ENCODE assay signal across 7 cellular contexts in genomic region chr12:116863275-116863767, GRCh38. TPM values are rescaled to one million over a fixed set of nuclear protein-coding genes. Genes with fewer than 3 reads are reported as not detected.
DNase-seq lines count a peak whose midpoint lies in the region; ATAC-seq, FAIRE-seq and TF ChIP-seq lines count a peak whose summit lies in the region.

No MANE protein-coding gene starts in this region.

- H3K9me3 Mint-ChIP-seq in natural killer cell, result no peaks in the 10 kb centered on the region
- H3K9me3 Mint-ChIP-seq in activated T-cell treated with anti-CD3 and anti-CD28 coated beads, Interleukin-2, amount 50 U/mL, for 72 hours, result no peaks in the 10 kb centered on the region

- no peak overlapping the region for H3K27ac Mint-ChIP-seq in natural killer cell
- H3K27ac Mint-ChIP-seq in activated T-cell treated with anti-CD3 and anti-CD28 coated beads, Interleukin-2, amount 50 U/mL, for 72 hours, result no peak overlapping the region

- BruUV-seq in K562 (replicated peaks; lab: Mats Ljungman, UMichigan), result no TSS peak

- no peak for DNase-seq in D721Med (ENCODE audit: insufficient read length, low spot score)
- peak; percentile 69 for DNase-seq in HEK293T (ENCODE audit: extremely low spot score)
- DNase-seq in K562 (ENCODE audit: extremely low read depth in 1 of 4, low spot score in 3 of 4), result peak; percentile 43 to 65 (median 52)
- no peak for DNase-seq in natural killer cell
- DNase-seq in AG08395 (ENCODE audit: low spot score), result no peak
- no peak for DNase-seq in MV-4-11 (lab: John Stamatoyannopoulos, UW)
- DNase-seq in activated T-cell treated with anti-CD3 and anti-CD28 coated beads, Interleukin-2, amount 50 U/mL, for 72 hours, result no peak

- H2AFZ ChIP-seq in K562 (ENCODE audit: low read depth, low read length), result no peak overlapping the region; the same call in 1 of the 2 replicates

- H3K79me2 ChIP-seq in K562 (ENCODE audit: control insufficient read depth, insufficient read depth, low read length), result no peaks in the 10 kb centered on the region

- peaks cover 18 to 28% of the 10 kb centered on the region in 2 donors for H3K27me3 Mint-ChIP-seq in natural killer cell (ENCODE audit: low read depth in 2 of 2)
- H3K27me3 Mint-ChIP-seq in activated T-cell treated with anti-CD3 and anti-CD28 coated beads, Interleukin-2, amount 50 U/mL, for 72 hours (ENCODE audit: low read depth), result peaks cover 25% of the 10 kb centered on the region

- peaks cover 19 to 21% of the 10 kb centered on the region in 2 experiments; a peak in 4 of 5 replicates for H3K27me3 ChIP-seq in K562 (ENCODE audit: control insufficient read depth in 2 of 2, insufficient read depth in 2 of 2, low read length in 2 of 2)

- H3K4me1 Mint-ChIP-seq in natural killer cell, result no peaks in the 10 kb centered on the region
- peaks cover 13% of the 10 kb centered on the region for H3K4me1 Mint-ChIP-seq in activated T-cell treated with anti-CD3 and anti-CD28 coated beads, Interleukin-2, amount 50 U/mL, for 72 hours (ENCODE audit: low read depth)

- 3% methylated on average over 5 of the region's 6 CpGs for WGBS in K562 (ENCODE audit: insufficient coverage, low coverage, missing lambda C conversion rate)

- no peak overlapping the region for H3K27ac ChIP-seq in K562 (ENCODE audit: extremely low read depth, low read depth, low read length)

- no peaks in the 10 kb centered on the region for H3K9me3 ChIP-seq in K562 (replicated peaks; ENCODE audit: control insufficient read depth, insufficient read depth, low read depth, low read length)

- no peak overlapping the region for H3K4me2 ChIP-seq in K562 (ENCODE audit: insufficient read depth, low read length)

- intact Hi-C loops in K562 (cut with micrococcal nuclease), result loop anchor here (1.0 kb wide), 1 partner anchor 160 kb away; no protein-coding TSS in a partner anchor
- intact Hi-C loops in natural killer cell (cut with micrococcal nuclease), result no loop called here

- in situ Hi-C loops in K562 (cut with MboI), result no loop called here

- ATAC-seq in K562 (peak; percentile 86), natural killer cell (peak in 1 of 3 donors; percentile 40)
- ATAC-seq in activated T-cell treated with anti-CD3 and anti-CD28 coated beads, Interleukin-2, amount 50 U/mL, for 72 hours (replicated peaks in 1 of 2), result no peak

- no peaks in the 10 kb centered on the region; a peak in 2 of 5 replicates for H3K4me1 ChIP-seq in K562 (replicated peaks in 1 of 2; ENCODE audit: control insufficient read depth in 2 of 2, insufficient read depth in 2 of 2, low read length in 2 of 2)

- no peak for TF ChIP-seq EP300 in K562 (IDR thresholded peaks at IDR 0.05; ENCODE audit: low read length)

- no peaks in the 10 kb centered on the region for H3K9me1 ChIP-seq in K562 (ENCODE audit: control insufficient read depth, insufficient read depth, low read length)

- TF ChIP-seq CTCF in D721Med (IDR thresholded peaks at IDR 0.05; ENCODE audit: insufficient read depth, missing control alignments), result peak; percentile 39
- peak; percentile 65 to 95 (median 85) for TF ChIP-seq CTCF in K562 (IDR thresholded peaks at IDR 0.05 in 2 of 3, conservative IDR thresholded peaks at IDR 0.05 in 1 of 3; ENCODE audit: insufficient read depth in 2 of 3, low read depth in 1 of 3, low read length in 3 of 3)
- TF ChIP-seq CTCF in natural killer cell (IDR thresholded peaks at IDR 0.05), result peak; percentile 26

- CTCF ChIA-PET in HEK293T (lab: Yijun Ruan, JAX), result interaction anchor here (0.5 to 1.9 kb wide), 17 partner anchors 9 to 1411 kb away, joined by 3 to 13 read pairs (median 4); no protein-coding TSS in a partner anchor
- CTCF ChIA-PET in K562 (lab: Yijun Ruan, JAX; ENCODE audit: low intra/inter-chr PET ratio), result interaction anchor here (0.7 kb wide), 1 partner anchor 160 kb away, joined by 3 read pairs; no protein-coding TSS in a partner anchor

- H4K20me1 ChIP-seq in K562 (replicated peaks; ENCODE audit: control insufficient read depth, insufficient read depth, low read length), result peaks cover 6% of the 10 kb centered on the region; the same call in 1 of the 2 replicates

- H3K36me3 Mint-ChIP-seq in natural killer cell, result no peaks in the 10 kb centered on the region
- no peaks in the 10 kb centered on the region for H3K36me3 Mint-ChIP-seq in activated T-cell treated with anti-CD3 and anti-CD28 coated beads, Interleukin-2, amount 50 U/mL, for 72 hours (ENCODE audit: insufficient read depth in 2 of 2)

- H3K4me3 ChIP-seq in K562, result no peak overlapping the region

- H3K9ac ChIP-seq in K562 (ENCODE audit: insufficient read depth in 1 of 2, low read depth in 2 of 2, low read length in 2 of 2), result no peak overlapping the region

- H3K36me3 ChIP-seq in K562 (ENCODE audit: control insufficient read depth, insufficient read depth, low read length), result no peaks in the 10 kb centered on the region

- POLR2A ChIA-PET in HEK293T (lab: Yijun Ruan, JAX) (interaction anchor here (0.6 to 1.0 kb wide), 2 partner anchors 17 to 157 kb away, joined by 3 to 7 read pairs; no protein-coding TSS in a partner anchor), K562 (lab: Yijun Ruan, JAX) (no interaction called here)

- FAIRE-seq in D721Med (lab: Jason Lieb, UNC) (no peak), K562 (lab: Jason Lieb, UNC) (peak; percentile 58)

- peak in 1 of 2 experiments; percentile 52; a peak in 2 of 4 replicates for TF ChIP-seq RAD21 in K562 (CRISPR knock-in tag; conservative IDR thresholded peaks at IDR 0.05 in 1 of 2, IDR thresholded peaks at IDR 0.05 in 1 of 2)

- no peak overlapping the region for H3K4me3 Mint-ChIP-seq in natural killer cell
- no peak overlapping the region for H3K4me3 Mint-ChIP-seq in activated T-cell treated with anti-CD3 and anti-CD28 coated beads, Interleukin-2, amount 50 U/mL, for 72 hours

- no peak for TF ChIP-seq POLR2A in K562 (conservative IDR thresholded peaks at IDR 0.05)

TF ChIP-seq in HEK293T, 16 proteins besides CTCF, POLR2A, EP300 and RAD21:
- peak; percentile 41; the same call in 1 of the 2 replicates for TF ChIP-seq ZNF384 (IDR thresholded peaks at IDR 0.05)
- no peak for TF ChIP-seq HDGF (IDR thresholded peaks at IDR 0.05; ENCODE audit: borderline replicate concordance)

TF ChIP-seq in K562, 482 proteins besides CTCF, POLR2A, EP300 and RAD21 (continues in another document):
- TF ChIP-seq MITF (IDR thresholded peaks at IDR 0.05), result no peak

RNA-seq across cellular contexts. Expression of gene HRK, which starts 17.9 kb away (rescaled TPM):
- not detected in 2 replicates for total RNA-seq in K562 (2011; cell fraction: chromatin; rRNA removed; ENCODE audit: low replicate concordance)
- total RNA-seq in K562 (2011; cell fraction: nucleolus; rRNA removed), result not detected in 2 replicates
- not detected in 2 replicates for total RNA-seq in K562 (2011; cell fraction: nucleoplasm; rRNA removed)
- total RNA-seq in K562 (2014; rRNA removed) (0.05 TPM in 1 of 2 replicates, not detected in the other), K562 (2014; rRNA removed; fragmentation: Illumina TruSeq; extraction: Trizol) (0.04 TPM in 1 of 2 replicates, not detected in the other), K562 (2015; rRNA removed; fragmentation: Illumina TruSeq; extraction: Trizol) (not detected in 2 replicates), K562 (2021) (not detected in 2 replicates), natural killer cell (under 1 TPM in 1 of 3 donors, not detected in 2; 0.15 TPM)
- polyA plus RNA-seq in K562 (2011; rRNA removed) (0.04 TPM in 1 of 2 replicates, not detected in the other), K562 (2014; fragmentation: Illumina TruSeq; extraction: Trizol) (not detected in 2 replicates), K562 (2014; fragmentation: Nextera tagmentation; extraction: Ambion mirVana) (not detected), K562 (2014; rRNA removed) (0.01 TPM in 1 of 2 replicates, not detected in the other)
- polyA plus RNA-seq in K562 (2011; cell fraction: cytosol; rRNA removed), result 0.01 TPM in 2 replicates
- not detected in 2 replicates for polyA plus RNA-seq in K562 (2011; cell fraction: nucleus; rRNA removed)
- 0.10 TPM in 1 of 2 replicates, not detected in the other for polyA plus RNA-seq in K562 (2012)
- polyA minus RNA-seq in K562 (2011; rRNA and poly(A)+ RNA removed), result 0.03 TPM in 1 of 2 replicates, not detected in the other
- not detected in 2 replicates for polyA minus RNA-seq in K562 (2011; cell fraction: cytosol; rRNA and poly(A)+ RNA removed)
- polyA minus RNA-seq in K562 (2011; cell fraction: nucleus; rRNA and poly(A)+ RNA removed), result not detected in 2 replicates
- total RNA-seq in activated T-cell treated with anti-CD3 and anti-CD28 coated beads, Interleukin-2, amount 50 U/mL, for 72 hours, result under 1 TPM in 1 of 2 donors, not detected in 1; 0.12 TPM

RNA-seq across cellular contexts. Expression of gene FBXW8, which starts 47.4 kb away (rescaled TPM):
- 22.7 and 26.4 TPM in 2 replicates for total RNA-seq in K562 (2011; cell fraction: chromatin; rRNA removed; ENCODE audit: low replicate concordance)
- 9.8 and 11.3 TPM in 2 replicates for total RNA-seq in K562 (2011; cell fraction: nucleolus; rRNA removed)
- total RNA-seq in K562 (2011; cell fraction: nucleoplasm; rRNA removed), result 17.7 and 31.7 TPM in 2 replicates
- total RNA-seq in K562 (2014; rRNA removed) (6.7 and 7.0 TPM in 2 replicates), K562 (2014; rRNA removed; fragmentation: Illumina TruSeq; extraction: Trizol) (2.7 and 3.9 TPM in 2 replicates), K562 (2015; rRNA removed; fragmentation: Illumina TruSeq; extraction: Trizol) (4.0 and 4.1 TPM in 2 replicates), K562 (2021) (8.1 and 8.3 TPM in 2 replicates), natural killer cell (10 to 100 TPM; 11.5 to 16.0 (median 13.5) TPM)
- polyA plus RNA-seq in K562 (2011; rRNA removed) (6.7 and 9.7 TPM in 2 replicates), K562 (2014; fragmentation: Illumina TruSeq; extraction: Trizol) (4.8 and 6.2 TPM in 2 replicates), K562 (2014; fragmentation: Nextera tagmentation; extraction: Ambion mirVana) (under 1 TPM; 0.58 to 0.69 TPM), K562 (2014; rRNA removed) (3.6 and 4.4 TPM in 2 replicates)
- polyA plus RNA-seq in K562 (2011; cell fraction: cytosol; rRNA removed), result 6.4 and 7.3 TPM in 2 replicates
- 13.8 and 15.6 TPM in 2 replicates for polyA plus RNA-seq in K562 (2011; cell fraction: nucleus; rRNA removed)
- 4.6 and 9.9 TPM in 2 replicates for polyA plus RNA-seq in K562 (2012)
- 15.4 and 19.4 TPM in 2 replicates for polyA minus RNA-seq in K562 (2011; rRNA and poly(A)+ RNA removed)
- 5.4 and 9.7 TPM in 2 replicates for polyA minus RNA-seq in K562 (2011; cell fraction: cytosol; rRNA and poly(A)+ RNA removed)
- 9.0 and 12.6 TPM in 2 replicates for polyA minus RNA-seq in K562 (2011; cell fraction: nucleus; rRNA and poly(A)+ RNA removed)
- 10 to 100 TPM; 10.0 to 10.4 TPM for total RNA-seq in activated T-cell treated with anti-CD3 and anti-CD28 coated beads, Interleukin-2, amount 50 U/mL, for 72 hours

Comparison
In these comparisons a context has a peak if more than half of its experiments do, and no peak if none do; other contexts are left out.
1. DNase-seq: peak in HEK293T (single experiment) and K562 (4 of 4); none in D721Med (single experiment), natural killer cell (single experiment), AG08395 (single experiment), MV-4-11 (single experiment) and activated T-cell treated with anti-CD3 and anti-CD28 coated beads, Interleukin-2, amount 50 U/mL, for 72 hours (0 of 2).
2. CTCF ChIP-seq: peak in every context shown above with its lines; median percentile 85 in K562; 39 in D721Med; 26 in natural killer cell.